8 cellular contexts compared by ENCODE assay signal in the genomic region with DNA sequence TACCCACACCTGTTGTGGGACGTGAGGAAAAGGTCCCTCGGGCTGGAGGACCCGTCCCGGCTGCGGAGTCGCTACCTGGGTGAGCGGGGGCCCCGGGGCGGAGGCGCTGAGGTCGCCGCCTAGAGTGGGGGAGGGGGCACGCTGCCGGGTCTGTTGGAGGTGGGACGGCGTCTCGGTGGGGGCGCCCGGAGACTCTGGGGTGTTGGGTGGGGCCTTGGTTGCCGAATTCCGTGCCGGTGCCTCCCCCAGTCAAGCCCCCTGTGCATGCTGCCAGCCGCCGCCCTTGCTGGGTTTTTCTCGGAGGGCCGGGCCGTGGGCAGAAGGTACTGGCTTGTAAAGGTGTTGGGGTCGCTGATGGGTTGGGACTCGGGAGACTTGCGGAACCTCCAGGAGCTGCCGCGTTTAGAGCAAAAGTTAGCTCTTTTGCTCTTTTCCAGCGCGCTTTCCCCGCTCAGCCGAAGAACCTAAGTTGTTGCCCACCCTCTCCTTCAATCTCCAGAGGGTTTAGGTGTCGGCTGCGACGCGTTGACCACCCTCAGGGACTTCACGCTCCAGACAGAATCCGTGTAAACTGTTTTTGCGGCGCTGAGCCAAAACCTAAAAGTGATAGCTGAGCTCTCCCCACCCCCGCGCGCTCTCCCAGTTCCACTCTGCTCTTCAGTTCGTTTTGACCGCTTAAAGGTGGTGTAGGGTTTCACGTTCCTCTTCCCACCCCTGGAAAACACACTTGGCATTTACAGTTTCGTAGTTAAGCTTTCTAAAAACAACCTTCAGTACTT. TPM values are rescaled to one million over a fixed set of nuclear protein-coding genes. Genes with fewer than 3 reads are reported as not detected.
DNase-seq lines count a peak whose midpoint lies in the region; ATAC-seq and TF ChIP-seq lines count a peak whose summit lies in the region.

TSS of gene MPC2 (minus strand) at position 143 of the 779 bp plus-strand sequence. CDS start 1,231 bp downstream, outside the sequence.

- peaks cover 23% of the 10 kb centered on the region for H3K36me3 Mint-ChIP-seq in activated T-cell treated with anti-CD3 and anti-CD28 coated beads, Interleukin-2, amount 50 U/mL, for 24 hours (ENCODE audit: low read depth)

- H4K20me1 ChIP-seq in OCI-LY1 (ENCODE audit: insufficient read depth, low read length): no peaks in the 10 kb centered on the region

- CTCF ChIA-PET in BJ (lab: Yijun Ruan, JAX): interaction anchor here (0.6 to 1.3 kb wide), 3 partner anchors 32 to 145 kb away, joined by 3 to 4 read pairs (median 3); no protein-coding TSS in a partner anchor

- peak within 1 kb of the TSS; percentile 78 for H3K4me2 ChIP-seq in OCI-LY1 (ENCODE audit: low read length)

- H3K36me3 ChIP-seq in BJ (ENCODE audit: control insufficient read depth, insufficient read depth, low read length) (no peaks in the 10 kb centered on the region), OCI-LY1 (ENCODE audit: insufficient read depth, low read length) (peaks cover 8% of the 10 kb centered on the region), esophagus (ENCODE audit: control insufficient read depth in 2 of 2, insufficient read depth in 2 of 2, low read length in 1 of 2) (no peaks in the 10 kb centered on the region), muscle layer of colon (ENCODE audit: insufficient read depth, low read length) (no peaks in the 10 kb centered on the region)

- H3K9me2 ChIP-seq in OCI-LY1 (ENCODE audit: low read depth, low read length): no peaks in the 10 kb centered on the region

- peak within 1 kb of the TSS; percentile 100 for H3K27ac Mint-ChIP-seq in activated T-cell treated with anti-CD3 and anti-CD28 coated beads, Interleukin-2, amount 50 U/mL, for 24 hours

- H3K79me2 ChIP-seq in OCI-LY1 (ENCODE audit: insufficient read depth, low read length): peaks cover 70% of the 10 kb centered on the region

- H3K4me1 Mint-ChIP-seq in activated T-cell treated with anti-CD3 and anti-CD28 coated beads, Interleukin-2, amount 50 U/mL, for 24 hours (ENCODE audit: low read depth): peaks cover 48% of the 10 kb centered on the region

- H3K4me1 ChIP-seq in OCI-LY1 (ENCODE audit: insufficient read depth, low read length, severe bottlenecking) (peaks cover 30% of the 10 kb centered on the region), esophagus (ENCODE audit: control insufficient read depth in 2 of 2, insufficient read depth in 2 of 2, low read length in 1 of 2) (no peaks in the 10 kb centered on the region), muscle layer of colon (ENCODE audit: insufficient read depth, low read length) (peaks cover 32% of the 10 kb centered on the region)

- ATAC-seq in GM19395 (IDR thresholded peaks at IDR 0.05; ENCODE audit: unreplicated experiment): peak; percentile 16

- 1% methylated on average over 51 of the region's 51 CpGs for whole genome bisulfite sequencing in esophagus, 2 donors

- H2AFZ ChIP-seq in OCI-LY1 (ENCODE audit: low read length): no peak within 1 kb of the TSS

- peak; percentile 37 for DNase-seq in BJ (ENCODE audit: low read depth)
- peak; percentile 75 for DNase-seq in HT-29 (ENCODE audit: low spot score)
- DNase-seq in activated T-cell treated with anti-CD3 and anti-CD28 coated beads, Interleukin-2, amount 50 U/mL, for 24 hours: peak; percentile 68
- peak; percentile 44 for DNase-seq in stimulated activated CD8-positive, alpha-beta memory T cell treated with anti-CD3 and anti-CD28 coated beads, Interleukin-7, amount 100 ng/mL, for 24 hours (ENCODE audit: low read depth)

- H3K4me3 ChIP-seq in BJ (ENCODE audit: low read depth, low read length) (peak within 1 kb of the TSS; percentile 99), OCI-LY1 (ENCODE audit: low read depth, low read length, poor library complexity, severe bottlenecking) (peak within 1 kb of the TSS; percentile 74), esophagus (ENCODE audit: low read depth in 1 of 2, low read length in 2 of 2) (peak within 1 kb of the TSS; percentile 82 to 98), muscle layer of colon (ENCODE audit: low read depth in 1 of 2, low read length in 2 of 2) (peak within 1 kb of the TSS; percentile 90 to 92)

- H3K9ac ChIP-seq in OCI-LY1 (ENCODE audit: low read length): peak within 1 kb of the TSS; percentile 82
- H3K9ac ChIP-seq in muscle layer of colon (ENCODE audit: low read length): peak within 1 kb of the TSS; percentile 93

- H3K27ac ChIP-seq in OCI-LY1 (ENCODE audit: low read depth, low read length, poor library complexity, severe bottlenecking) (peak within 1 kb of the TSS; percentile 90), esophagus (ENCODE audit: low read depth in 2 of 2, low read length in 1 of 2) (peak within 1 kb of the TSS; percentile 96 to 98), muscle layer of colon (ENCODE audit: low read depth, low read length) (peak within 1 kb of the TSS; percentile 98)

- no peak for TF ChIP-seq CTCF in BJ (IDR thresholded peaks at IDR 0.05; ENCODE audit: insufficient read depth, low read depth, low read length)
- no peak for TF ChIP-seq CTCF in OCI-LY1 (IDR thresholded peaks at IDR 0.05; ENCODE audit: low read length)

- H3K27me3 ChIP-seq in BJ (ENCODE audit: control insufficient read depth, insufficient read depth, low read length) (no peaks in the 10 kb centered on the region), OCI-LY1 (ENCODE audit: insufficient read depth, low read length) (no peaks in the 10 kb centered on the region), esophagus (ENCODE audit: control insufficient read depth in 1 of 2, insufficient read depth in 2 of 2, low read length in 2 of 2) (no peaks in the 10 kb centered on the region), muscle layer of colon (ENCODE audit: control insufficient read depth in 1 of 2, insufficient read depth in 2 of 2, low read length in 2 of 2) (no peaks in the 10 kb centered on the region)

- POLR2A ChIA-PET in BJ (lab: Charles Lee): interaction anchor here (0.7 kb wide), 2 partner anchors 134 to 146 kb away, joined by 3 to 5 read pairs; no protein-coding TSS in a partner anchor

- no peaks in the 10 kb centered on the region for H3F3A ChIP-seq in OCI-LY1 (ENCODE audit: insufficient read depth, low read length)

- H3K4me3 Mint-ChIP-seq in activated T-cell treated with anti-CD3 and anti-CD28 coated beads, Interleukin-2, amount 50 U/mL, for 24 hours: peak within 1 kb of the TSS; percentile 90

- H3K9me3 ChIP-seq in OCI-LY1 (ENCODE audit: low read length) (no peaks in the 10 kb centered on the region), esophagus (ENCODE audit: control insufficient read depth in 2 of 2, insufficient read depth in 1 of 2, low read depth in 1 of 2, low read length in 1 of 2) (no peaks in the 10 kb centered on the region), muscle layer of colon (ENCODE audit: low read length) (no peaks in the 10 kb centered on the region)

- no peaks in the 10 kb centered on the region for H3K9me3 Mint-ChIP-seq in activated T-cell treated with anti-CD3 and anti-CD28 coated beads, Interleukin-2, amount 50 U/mL, for 24 hours

- H3K27me3 Mint-ChIP-seq in activated T-cell treated with anti-CD3 and anti-CD28 coated beads, Interleukin-2, amount 50 U/mL, for 24 hours: no peaks in the 10 kb centered on the region

RNA-seq across cellular contexts. Expression of gene MPC2, which starts in this region (rescaled TPM):
- polyA plus RNA-seq in BJ (2011; rRNA removed) (24.2 and 47.9 TPM in 2 replicates), esophagus (10 to 100 TPM; 28.7 to 34.2 TPM)
- 5.6 and 7.5 TPM in 2 replicates for polyA minus RNA-seq in BJ (2011; rRNA and poly(A)+ RNA removed)
- total RNA-seq in HT-29 (2014; rRNA removed; shearing (Covaris generic)): 52.3 and 57.7 TPM in 2 replicates

Comparison
In these comparisons a context has a peak if more than half of its experiments do, and no peak if none do; other contexts are left out.
1. Peak in every context shown above with its lines: DNase-seq, ATAC-seq, H3K4me3 ChIP-seq and H3K27ac ChIP-seq.